Comparison of ENCODE assay signal across 16 cellular contexts in the genomic region with DNA sequence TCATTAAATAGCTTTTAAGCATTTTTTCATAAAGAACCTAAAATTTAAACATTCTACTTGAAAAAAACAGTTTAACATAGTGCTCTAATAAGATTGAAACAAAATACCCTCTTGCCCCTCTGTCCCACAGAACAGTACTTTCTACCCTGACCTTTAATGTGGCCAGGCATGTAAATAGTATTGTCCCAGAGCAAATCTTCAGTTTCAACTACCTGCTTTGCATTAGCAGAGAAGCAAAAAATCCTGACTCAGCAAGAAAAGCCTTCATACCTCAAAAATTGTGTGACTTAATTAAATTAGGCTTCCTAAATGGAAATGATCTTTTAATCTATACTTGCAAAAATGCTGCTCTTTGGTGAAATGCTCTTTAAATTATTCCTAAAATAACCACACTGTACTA.
DNase-seq lines count a peak whose midpoint lies in the region; ATAC-seq, FAIRE-seq and TF ChIP-seq lines count a peak whose summit lies in the region.
"Had no signal": no experiment of that assay in that cellular context is flagged by ENCODE, and none has a peak within 500 bp of the region (broad histone marks: within the 10 kb centered on the region; RNA-seq: fewer than 3 reads in every experiment).

No MANE protein-coding gene starts in this region.

- H3K9me3 ChIP-seq in MM.1S (replicated peaks; ENCODE audit: insufficient read depth, low read length) = no peaks in the 10 kb centered on the region
- no peaks in the 10 kb centered on the region for H3K9me3 ChIP-seq in HepG2 (ENCODE audit: low read length)
- H3K9me3 ChIP-seq: BE2C had no signal

- H3K9me2 ChIP-seq in MM.1S (replicated peaks; ENCODE audit: insufficient read depth, low read length) = no peaks in the 10 kb centered on the region

- no peak overlapping the region for H2AFZ ChIP-seq in MM.1S (ENCODE audit: low read length)
- no peak overlapping the region for H2AFZ ChIP-seq in HepG2 (ENCODE audit: low read length)

- intact Hi-C loops in HepG2 (cut with micrococcal nuclease; ENCODE audit: unreplicated experiment) = no loop called here

- H3K9ac ChIP-seq in MM.1S (ENCODE audit: low read length) = no peak overlapping the region
- H3K9ac ChIP-seq in HepG2 (ENCODE audit: insufficient read depth, low read depth, low read length) = no peak overlapping the region

- CTCF ChIA-PET in HepG2 (lab: Yijun Ruan, JAX; ENCODE audit: low intra/inter-chr PET ratio, low total read pairs) = no interaction called here

- H3K4me3 ChIP-seq in GM12865 (ENCODE audit: low read depth, low read length) = no peak overlapping the region
- no peak overlapping the region for H3K4me3 ChIP-seq in MM.1S (ENCODE audit: low read length)
- no peak overlapping the region for H3K4me3 ChIP-seq in HepG2 (replicated peaks in 1 of 3; ENCODE audit: insufficient read depth in 1 of 3, low read depth in 2 of 3, low read length in 3 of 3)

- TF ChIP-seq RAD21 in HepG2 (CRISPR knock-in tag; IDR thresholded peaks at IDR 0.05) = no peak

- TF ChIP-seq EP300 in HepG2 (IDR thresholded peaks at IDR 0.05; ENCODE audit: low read depth in 2 of 2, low read length in 2 of 2) (no peak), HepG2 (CRISPR knock-in tag; IDR thresholded peaks at IDR 0.05; ENCODE audit: borderline replicate concordance) (no peak)

- H3F3A ChIP-seq in MM.1S (ENCODE audit: insufficient read depth, low read length) = peaks cover 20% of the 10 kb centered on the region; the same call in 1 of the 2 replicates

- H3K4me1 ChIP-seq in MM.1S (ENCODE audit: low read length) (peaks cover 41% of the 10 kb centered on the region), HepG2 (ENCODE audit: insufficient read depth, low read length) (peaks cover 30% of the 10 kb centered on the region)

- BruUV-seq in HepG2 (replicated peaks; lab: Mats Ljungman, UMichigan) = no TSS peak

- no peak for TF ChIP-seq POLR2A in HepG2 (IDR thresholded peaks at IDR 0.05; ENCODE audit: insufficient read depth in 1 of 2, low read depth in 2 of 2, low read length in 2 of 2)

- H4K20me1 ChIP-seq in MM.1S (ENCODE audit: insufficient read depth, low read length) = no peaks in the 10 kb centered on the region
- no peaks in the 10 kb centered on the region for H4K20me1 ChIP-seq in HepG2 (ENCODE audit: insufficient read depth, low read length)

- peak; percentile 54 for ATAC-seq in GM21529 (IDR thresholded peaks at IDR 0.05; ENCODE audit: unreplicated experiment)
- ATAC-seq in HepG2 = no peak
- ATAC-seq in HG02840 (IDR thresholded peaks at IDR 0.05; ENCODE audit: low FRiP score, unreplicated experiment) = no peak
- ATAC-seq: CD8-positive, alpha-beta T cell; PC-3 had no signal

- DNase-seq in GM12865 (ENCODE audit: low read depth) = peak; percentile 22
- peak; percentile 79 for DNase-seq in MM.1S
- DNase-seq in HepG2 (ENCODE audit: low spot score) = no peak
- no peak for DNase-seq in cerebellar cortex (ENCODE audit: low spot score)
- no peak for DNase-seq in NCI-H1105 (lab: John Stamatoyannopoulos, UW)
- DNase-seq: BE2C; CD8-positive, alpha-beta T cell; DMS79 treated with DMSO at 0.1 percent for 48 hours; NCI-H1436 treated with DMSO at 0.1 percent for 48 hours; NCI-H2107; PC-3; T-helper 1 cell had no signal

- FAIRE-seq in HepG2 (lab: Jason Lieb, UNC) = no peak
- FAIRE-seq: D721Med, G401.6 had no signal

- H3K27ac ChIP-seq in MM.1S (ENCODE audit: low read length) (peak overlapping the region; percentile 16; the same call in 1 of the 2 replicates), HepG2 (ENCODE audit: extremely low read length, insufficient read depth, low read length) (no peak overlapping the region)

- H3K4me2 ChIP-seq in MM.1S (ENCODE audit: low read depth, low read length) (peak overlapping the region; percentile 28; the same call in 1 of the 2 replicates), HepG2 (ENCODE audit: low read depth, low read length) (no peak overlapping the region)

- no peak for TF ChIP-seq CTCF in GM12865 (IDR thresholded peaks at IDR 0.05; ENCODE audit: insufficient read depth, low read depth, low read length, missing control alignments)
- TF ChIP-seq CTCF in MM.1S (IDR thresholded peaks at IDR 0.05; ENCODE audit: low read length) = no peak
- no peak for TF ChIP-seq CTCF in HepG2 (CRISPR knock-in tag; IDR thresholded peaks at IDR 0.05)

- in situ Hi-C loops in HepG2 (cut with HindIII; ENCODE audit: extremely low pct_ligation_motif_present, low pct_unique_long_range_greater_than_20kb) = loop anchor here (25.0 kb wide), 1 partner anchor 499 kb away; no protein-coding TSS in a partner anchor

- H3K27me3 ChIP-seq in MM.1S (replicated peaks; ENCODE audit: insufficient read depth, low read length) (no peaks in the 10 kb centered on the region), HepG2 (ENCODE audit: control insufficient read depth in 1 of 2, insufficient read depth in 2 of 2, low read length in 2 of 2) (no peaks in the 10 kb centered on the region; a peak in 1 of 5 replicates)

- H3K36me3 ChIP-seq in MM.1S (replicated peaks; ENCODE audit: insufficient read depth, low read length) (no peaks in the 10 kb centered on the region), HepG2 (replicated peaks in 1 of 2; ENCODE audit: control insufficient read depth in 1 of 2, insufficient read depth in 2 of 2, low read length in 2 of 2) (no peaks in the 10 kb centered on the region)
- H3K36me3 ChIP-seq: BE2C had no signal

- peaks cover 18% of the 10 kb centered on the region for H3K79me2 ChIP-seq in MM.1S (ENCODE audit: low read length)
- no peaks in the 10 kb centered on the region for H3K79me2 ChIP-seq in HepG2 (ENCODE audit: insufficient read depth, low read length)

- POLR2A ChIA-PET in HepG2 (lab: Yijun Ruan, JAX) = interaction anchor here (0.9 kb wide), 1 partner anchor 10 kb away, joined by 4 read pairs; no protein-coding TSS in a partner anchor

TF ChIP-seq in HepG2, 621 proteins besides CTCF, POLR2A, EP300 and RAD21:
- TF ChIP-seq NR2F6 (IDR thresholded peaks at IDR 0.05) = 0 out of 2 replicates have a peak, but pooled peaks have one; percentile 10
- no peak for TF ChIP-seq NR2F6 (CRISPR knock-in tag; IDR thresholded peaks at IDR 0.05)
- TF ChIP-seq ZMYM4 (CRISPR knock-in tag; IDR thresholded peaks at IDR 0.05) = no peak
- TF ChIP-seq GATAD1 (CRISPR knock-in tag; IDR thresholded peaks at IDR 0.05) = no peak
- TF ChIP-seq LCORL (IDR thresholded peaks at IDR 0.05) = no peak
- peak; percentile 23; the same call in 1 of the 2 replicates for TF ChIP-seq LCORL (CRISPR knock-in tag; IDR thresholded peaks at IDR 0.05)
- 0 out of 2 replicates have a peak, but pooled peaks have one; percentile 21 for TF ChIP-seq NR2C2 (CRISPR knock-in tag; IDR thresholded peaks at IDR 0.05; ENCODE audit: borderline replicate concordance)
- TF ChIP-seq MAFG (CRISPR knock-in tag; IDR thresholded peaks at IDR 0.05) = 0 out of 2 replicates have a peak, but pooled peaks have one; percentile 53
- peak; percentile 99 to 100 for TF ChIP-seq MAFK (conservative IDR thresholded peaks at IDR 0.05 in 1 of 2, IDR thresholded peaks at IDR 0.05 in 1 of 2; ENCODE audit: low read length in 2 of 2)
- TF ChIP-seq MAFF (IDR thresholded peaks at IDR 0.05; ENCODE audit: low read depth, low read length) = peak; percentile 99

Comparison
In these comparisons a context has a peak if more than half of its experiments do, and no peak if none do; other contexts are left out.
1. DNase-seq: peak in GM12865 (single experiment) and MM.1S (single experiment); none in HepG2 (single experiment), cerebellar cortex (single experiment) and NCI-H1105 (single experiment).